In the genomic region with DNA sequence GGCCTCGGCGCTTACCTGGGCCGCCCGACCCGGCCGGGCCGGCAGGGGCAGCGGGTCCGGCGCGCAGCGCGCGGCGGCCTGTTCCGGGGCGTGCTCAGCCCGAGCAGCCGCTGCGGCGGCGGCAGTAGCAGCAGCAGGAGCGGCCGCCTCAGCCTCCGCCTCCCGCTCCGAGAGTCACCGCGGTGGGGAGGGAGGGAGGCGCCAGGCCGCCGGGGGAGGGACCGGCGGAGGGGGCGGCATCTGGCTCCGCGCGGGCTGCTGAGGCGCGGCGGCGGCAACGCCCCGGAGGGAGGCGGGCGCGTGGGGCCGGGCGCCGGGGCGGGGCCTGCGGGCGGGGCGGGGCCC, we compare ENCODE assay signal across 8 cellular contexts. TPM values are rescaled to one million over a fixed set of nuclear protein-coding genes. Genes with fewer than 3 reads are reported as not detected.
DNase-seq lines count a peak whose midpoint lies in the region; ATAC-seq and TF ChIP-seq lines count a peak whose summit lies in the region.

A gene with protein sequence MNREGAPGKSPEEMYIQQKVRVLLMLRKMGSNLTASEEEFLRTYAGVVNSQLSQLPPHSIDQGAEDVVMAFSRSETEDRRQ (minus strand): TSS at position 190 of the 345 bp plus-strand sequence. CDS start 38,205 bp downstream, outside the sequence.

- H3K27ac ChIP-seq in OCI-LY1 (ENCODE audit: low read depth, low read length, poor library complexity, severe bottlenecking) (peak within 1 kb of the TSS; percentile 82), endodermal cell (ENCODE audit: low read depth, low read length) (peak within 1 kb of the TSS; percentile 48)

- H3K9me3 Mint-ChIP-seq in endodermal cell (no peaks in the 10 kb centered on the region), naive B cell (no peaks in the 10 kb centered on the region)

- H3K4me1 ChIP-seq in OCI-LY1 (ENCODE audit: insufficient read depth, low read length, severe bottlenecking) (peaks cover 18% of the 10 kb centered on the region), endodermal cell (ENCODE audit: control insufficient read depth, insufficient read depth, low read length) (no peaks in the 10 kb centered on the region)

- peak; percentile 33 for DNase-seq in NCI-H146 treated with DMSO at 0.1 percent for 48 hours (lab: John Stamatoyannopoulos, UW; ENCODE audit: unreplicated experiment)
- DNase-seq in NCI-H146 (lab: John Stamatoyannopoulos, UW), result no peak
- DNase-seq in endodermal cell, result no peak
- DNase-seq in naive B cell, result no peak
- DNase-seq in T-helper 9 cell, result no peak

- H3K27me3 ChIP-seq in OCI-LY1 (ENCODE audit: insufficient read depth, low read length) (no peaks in the 10 kb centered on the region), endodermal cell (ENCODE audit: control insufficient read depth, insufficient read depth, low read length, poor library complexity, severe bottlenecking) (no peaks in the 10 kb centered on the region)

- H3K4me1 Mint-ChIP-seq in endodermal cell (peaks cover 23% of the 10 kb centered on the region), naive B cell (peaks cover 28 to 36% (median 29%) of the 10 kb centered on the region in 3 donors)

- peak within 1 kb of the TSS; percentile 86 for H3K9ac ChIP-seq in OCI-LY1 (ENCODE audit: low read length)
- peak within 1 kb of the TSS; percentile 63 for H3K9ac ChIP-seq in endodermal cell (ENCODE audit: extremely low read depth, low read length, poor library complexity, severe bottlenecking)

- H3K36me3 ChIP-seq in OCI-LY1 (ENCODE audit: insufficient read depth, low read length) (no peaks in the 10 kb centered on the region), endodermal cell (ENCODE audit: control insufficient read depth, insufficient read depth, low read length) (no peaks in the 10 kb centered on the region)

- H3K4me2 ChIP-seq in OCI-LY1 (ENCODE audit: low read length), result peak within 1 kb of the TSS; percentile 100

- peak within 1 kb of the TSS; percentile 98 for H3K27ac Mint-ChIP-seq in endodermal cell
- peak within 1 kb of the TSS; percentile 87 to 100 (median 98) for H3K27ac Mint-ChIP-seq in naive B cell

- H3K4me3 Mint-ChIP-seq in endodermal cell (peak within 1 kb of the TSS; percentile 94), naive B cell (peak within 1 kb of the TSS; percentile 92 to 99 (median 98))

- no peaks in the 10 kb centered on the region for H3K36me3 Mint-ChIP-seq in endodermal cell (ENCODE audit: low read depth)
- H3K36me3 Mint-ChIP-seq in naive B cell, result no peaks in the 10 kb centered on the region

- no peaks in the 10 kb centered on the region for H3K79me2 ChIP-seq in OCI-LY1 (ENCODE audit: insufficient read depth, low read length)

- H4K20me1 ChIP-seq in OCI-LY1 (ENCODE audit: insufficient read depth, low read length), result no peaks in the 10 kb centered on the region

- no peak for TF ChIP-seq CTCF in OCI-LY1 (IDR thresholded peaks at IDR 0.05; ENCODE audit: low read length)
- no peak for TF ChIP-seq CTCF in endodermal cell (conservative IDR thresholded peaks at IDR 0.05)

- peak; percentile 82 for ATAC-seq in HG02759 (IDR thresholded peaks at IDR 0.05; ENCODE audit: unreplicated experiment)
- peak; percentile 72 to 74 for ATAC-seq in naive B cell (ENCODE audit: low read depth in 2 of 2)
- ATAC-seq in HG02840 (IDR thresholded peaks at IDR 0.05; ENCODE audit: low FRiP score, unreplicated experiment), result no peak

- peak within 1 kb of the TSS; percentile 98 for H2AFZ ChIP-seq in OCI-LY1 (ENCODE audit: low read length)

- H3K27me3 Mint-ChIP-seq in endodermal cell (ENCODE audit: insufficient read depth) (no peaks in the 10 kb centered on the region), naive B cell (no peaks in the 10 kb centered on the region)

- H3K9me2 ChIP-seq in OCI-LY1 (ENCODE audit: low read depth, low read length), result no peaks in the 10 kb centered on the region

- no peaks in the 10 kb centered on the region for H3F3A ChIP-seq in OCI-LY1 (ENCODE audit: insufficient read depth, low read length)

- H3K9me3 ChIP-seq in OCI-LY1 (ENCODE audit: low read length) (no peaks in the 10 kb centered on the region), endodermal cell (ENCODE audit: control insufficient read depth, low read length) (no peaks in the 10 kb centered on the region)

- H3K4me3 ChIP-seq in OCI-LY1 (ENCODE audit: low read depth, low read length, poor library complexity, severe bottlenecking) (peak within 1 kb of the TSS; percentile 94), endodermal cell (ENCODE audit: low read length) (peak within 1 kb of the TSS; percentile 88)

- WGBS in endodermal cell (ENCODE audit: insufficient coverage in 1 of 2, insufficient read length in 1 of 2), 2 experiments, result 0% methylated on average over 1 to 54 of the region's 54 CpGs

RNA-seq across cellular contexts. Expression of the gene that starts here (rescaled TPM):
- total RNA-seq in endodermal cell, result 10 to 100 TPM; 65.0 to 69.5 TPM
- 64.0 TPM for polyA plus RNA-seq in endodermal cell (2013, experiment 1 of 2)
- polyA plus RNA-seq in endodermal cell (2013, experiment 2 of 2), result 59.8 TPM
- polyA plus RNA-seq in naive B cell (ENCODE audit: low read depth in 6 of 6), result 10 to 100 TPM in 2 of 6 donors, 1 to 10 TPM in 4; 7.4 to 13.4 (median 8.6) TPM
